ENCODE assay signal across 8 cellular contexts in genomic region chr3:127547761-127548605, GRCh38. TPM values are rescaled to one million over a fixed set of nuclear protein-coding genes. Genes with fewer than 3 reads are reported as not detected.
DNase-seq lines count a peak whose midpoint lies in the region; ATAC-seq, FAIRE-seq and TF ChIP-seq lines count a peak whose summit lies in the region.

No MANE protein-coding gene starts in this region.

- H3K4me3 ChIP-seq in HEK293 (ENCODE audit: low read depth, low read length) (peak overlapping the region; percentile 57), kidney (ENCODE audit: low read length in 2 of 2) (peak overlapping the region; percentile 61 to 66)

- H3K36me3 ChIP-seq in HEK293 (ENCODE audit: control insufficient read depth in 2 of 2, insufficient read depth in 1 of 2, low read length in 2 of 2) (no peaks in the 10 kb centered on the region), kidney (ENCODE audit: control insufficient read depth in 1 of 2, insufficient read depth in 2 of 2, low read length in 2 of 2) (no peaks in the 10 kb centered on the region)

- CTCF ChIA-PET in HEK293 (lab: Yijun Ruan, JAX), result interaction anchor here (0.5 to 1.2 kb wide), 9 partner anchors 17 to 1025 kb away, joined by 3 to 4 read pairs (median 3); no protein-coding TSS in a partner anchor

- H3K9me3 ChIP-seq in HEK293 (ENCODE audit: control insufficient read depth, insufficient read depth, low read depth, low read length), result no peaks in the 10 kb centered on the region
- no peaks in the 10 kb centered on the region for H3K9me3 ChIP-seq in kidney (ENCODE audit: control insufficient read depth in 1 of 2, low read length in 2 of 2)

- intact Hi-C loops in kidney (cut with DNase I), result no loop called here

- no peak for FAIRE-seq in D721Med (lab: Jason Lieb, UNC)
- no peak for FAIRE-seq in kidney (lab: Jason Lieb, UNC)

- DNase-seq in D721Med (ENCODE audit: insufficient read length, low spot score) (peak; percentile 87), NCI-H2107 treated with DMSO at 0.1 percent for 48 hours (lab: John Stamatoyannopoulos, UW; ENCODE audit: unreplicated experiment) (peak; percentile 16), kidney (peak; percentile 91)
- peak; percentile 86 for DNase-seq in activated CD4-positive, CD25-positive, alpha-beta regulatory T cell treated with anti-CD3 and anti-CD28 coated beads, Interleukin-2, amount 50 U/mL, for 72 hours
- peak; percentile 55 for DNase-seq in central memory CD4-positive, alpha-beta T cell
- DNase-seq in stimulated activated CD4-positive, alpha-beta T cell treated with anti-CD3 and anti-CD28 coated beads, Interleukin-15, amount 100 ng/mL, for 48 hours (ENCODE audit: low read depth in 2 of 2), result peak; percentile 56 to 72

- H3K27ac ChIP-seq in HEK293 (ENCODE audit: extremely low read depth, low read depth, low read length) (no peak overlapping the region), kidney (ENCODE audit: low read depth in 2 of 2, low read length in 2 of 2) (no peak overlapping the region)

- POLR2A ChIA-PET in HEK293 (lab: Yijun Ruan, JAX), result no interaction called here

- peak; percentile 62 for TF ChIP-seq CTCF in D721Med (IDR thresholded peaks at IDR 0.05; ENCODE audit: insufficient read depth, missing control alignments)
- TF ChIP-seq CTCF in HEK293 (tag by site-specific recombination; IDR thresholded peaks at IDR 0.05), result peak; percentile 73
- peak; percentile 77 for TF ChIP-seq CTCF in kidney (IDR thresholded peaks at IDR 0.05; ENCODE audit: borderline replicate concordance, extremely low read depth, insufficient read depth)

- ATAC-seq in HG02840 (IDR thresholded peaks at IDR 0.05; ENCODE audit: low FRiP score, unreplicated experiment), result no peak

- H3K4me1 ChIP-seq in HEK293 (ENCODE audit: control insufficient read depth, insufficient read depth, low read length) (no peaks in the 10 kb centered on the region), kidney (ENCODE audit: control insufficient read depth in 1 of 2, insufficient read depth in 1 of 2, low read depth in 1 of 2, low read length in 2 of 2) (peaks cover 0 to 6% of the 10 kb centered on the region in 2 donors)

- peak overlapping the region in 1 of 2 donors; percentile 34 for H3K9ac ChIP-seq in kidney (ENCODE audit: low read length in 2 of 2)

TF ChIP-seq in HEK293, 187 proteins besides CTCF, POLR2A, EP300 and RAD21 (continues in another document):
- TF ChIP-seq ZBTB26 (tag by site-specific recombination; optimal IDR thresholded peaks at IDR 0.05) (peak; percentile 59), PATZ1 (tag by site-specific recombination; IDR thresholded peaks at IDR 0.05) (peak; percentile 81), SCRT2 (tag by site-specific recombination; IDR thresholded peaks at IDR 0.05) (no peak), ZNF558 (tag by site-specific recombination; IDR thresholded peaks at IDR 0.05) (no peak), ZBTB44 (tag by site-specific recombination; IDR thresholded peaks at IDR 0.05) (no peak), YY1 (tag by site-specific recombination; IDR thresholded peaks at IDR 0.05) (peak; percentile 63; the same call in 1 of the 2 replicates), SP2 (tag by site-specific recombination; IDR thresholded peaks at IDR 0.05) (peak; percentile 11; the same call in 1 of the 2 replicates), SP3 (tag by site-specific recombination; IDR thresholded peaks at IDR 0.05) (peak; percentile 69), ZFP3 (tag by site-specific recombination; IDR thresholded peaks at IDR 0.05; ENCODE audit: low read depth) (no peak), HIC1 (tag by site-specific recombination; IDR thresholded peaks at IDR 0.05) (peak; percentile 62), ZNF391 (tag by site-specific recombination; IDR thresholded peaks at IDR 0.05; ENCODE audit: borderline replicate concordance, low read depth) (no peak), ZNF341 (tag by site-specific recombination; IDR thresholded peaks at IDR 0.05; ENCODE audit: low read depth) (0 out of 2 replicates have a peak, but pooled peaks have one; percentile 10), GLIS1 (tag by site-specific recombination; IDR thresholded peaks at IDR 0.05) (peak; percentile 66), ZBTB8A (tag by site-specific recombination; IDR thresholded peaks at IDR 0.05) (no peak), ZNF623 (tag by site-specific recombination; IDR thresholded peaks at IDR 0.05) (no peak), ZNF2 (tag by site-specific recombination; IDR thresholded peaks at IDR 0.05) (0 out of 2 replicates have a peak, but pooled peaks have one; percentile 23), KLF1 (tag by site-specific recombination; IDR thresholded peaks at IDR 0.05) (peak; percentile 85), ZNF335 (tag by site-specific recombination; conservative IDR thresholded peaks at IDR 0.05) (peak; percentile 64), ZIC2 (tag by site-specific recombination; IDR thresholded peaks at IDR 0.05) (peak; percentile 75), KLF9 (tag by site-specific recombination; IDR thresholded peaks at IDR 0.05; ENCODE audit: low read depth) (peak; percentile 50; the same call in 1 of the 2 replicates), ZBTB20 (tag by site-specific recombination; IDR thresholded peaks at IDR 0.05) (no peak), ZNF221 (tag by site-specific recombination; IDR thresholded peaks at IDR 0.05; ENCODE audit: borderline replicate concordance) (no peak), ZNF768 (tag by site-specific recombination; IDR thresholded peaks at IDR 0.05) (no peak)

RNA-seq across cellular contexts. Expression of gene TPRA1, which starts 42.5 kb away (rescaled TPM):
- total RNA-seq in kidney, result 36.4 TPM
- 35.4 TPM for polyA plus RNA-seq in kidney (ENCODE audit: insufficient read depth, low read depth, low replicate concordance)

RNA-seq across cellular contexts. Expression of gene MCM2, which starts 50.2 kb away (rescaled TPM):
- 8.8 TPM for total RNA-seq in kidney
- polyA plus RNA-seq in kidney (ENCODE audit: insufficient read depth, low read depth, low replicate concordance), result 3.3 TPM

Comparison
In these comparisons a context has a peak if more than half of its experiments do, and no peak if none do; other contexts are left out.
1. DNase-seq: peak in every context shown above with its lines; median percentile 91 in kidney; 87 in D721Med; 86 in activated CD4-positive, CD25-positive, alpha-beta regulatory T cell treated with anti-CD3 and anti-CD28 coated beads, Interleukin-2, amount 50 U/mL, for 72 hours; 64 in stimulated activated CD4-positive, alpha-beta T cell treated with anti-CD3 and anti-CD28 coated beads, Interleukin-15, amount 100 ng/mL, for 48 hours; 55 in central memory CD4-positive, alpha-beta T cell; 16 in NCI-H2107 treated with DMSO at 0.1 percent for 48 hours.